ENCODE assay signal across 6 cellular contexts in the genomic region with DNA sequence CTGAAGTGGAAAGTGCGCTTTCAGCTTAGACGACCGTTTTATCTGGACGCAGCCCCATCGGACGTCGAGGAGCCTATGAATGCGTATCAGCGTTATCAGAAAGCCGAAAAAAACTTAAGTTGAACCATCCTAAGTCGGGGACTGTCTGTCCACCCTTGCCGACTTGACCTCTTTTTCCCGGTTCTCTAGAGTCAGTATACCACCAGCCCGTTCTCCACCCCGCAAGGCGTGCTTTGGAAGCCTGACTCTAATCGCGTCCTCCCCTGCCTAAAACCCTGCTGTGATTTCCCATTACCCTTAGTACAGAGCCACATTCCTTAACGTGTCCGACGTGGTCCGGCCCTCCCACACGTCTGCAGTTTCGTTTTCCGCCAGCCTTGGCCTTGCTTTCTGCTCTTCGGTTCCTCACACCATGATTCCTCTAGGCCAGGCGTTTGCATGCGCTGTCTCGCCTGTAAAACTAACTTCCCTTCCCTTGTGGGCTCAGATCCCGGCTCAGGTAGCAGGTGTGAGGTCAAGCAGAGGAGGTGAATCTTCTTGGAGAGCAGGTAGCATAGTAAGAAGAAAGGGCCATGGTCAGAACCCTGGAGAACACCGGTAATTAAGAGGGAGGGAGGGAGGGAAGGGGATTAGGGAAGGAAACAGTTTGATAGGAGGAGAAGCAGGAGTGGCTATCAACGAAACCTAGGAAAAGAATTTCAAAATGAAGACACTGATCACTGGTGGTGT. TPM values are rescaled to one million over a fixed set of nuclear protein-coding genes. Genes with fewer than 3 reads are reported as not detected.
DNase-seq lines count a peak whose midpoint lies in the region; ATAC-seq and TF ChIP-seq lines count a peak whose summit lies in the region.

No MANE protein-coding gene starts in this region.

- peak; percentile 60 for DNase-seq in fibroblast of pulmonary artery (ENCODE audit: low read depth)
- DNase-seq in NCI-H526 (lab: John Stamatoyannopoulos, UW): no peak

- no peaks in the 10 kb centered on the region for H3K9me3 ChIP-seq in subcutaneous abdominal adipose tissue (ENCODE audit: control insufficient read depth in 5 of 5, low read length in 5 of 5)

- H3K4me3 ChIP-seq in fibroblast of pulmonary artery (replicated peaks; ENCODE audit: low read depth, low read length): peak overlapping the region; percentile 87
- peak overlapping the region; percentile 92 to 96 (median 94) for H3K4me3 ChIP-seq in subcutaneous abdominal adipose tissue (ENCODE audit: low read depth in 1 of 5, low read length in 5 of 5)

- H3K4me1 ChIP-seq in subcutaneous abdominal adipose tissue (ENCODE audit: control insufficient read depth in 5 of 5, insufficient read depth in 5 of 5, low read length in 5 of 5): peaks cover 2 to 48% (median 34%) of the 10 kb centered on the region in 5 donors

- H3K36me3 ChIP-seq in subcutaneous abdominal adipose tissue (ENCODE audit: control insufficient read depth in 5 of 5, insufficient read depth in 5 of 5, low read length in 5 of 5): peaks cover 0 to 37% (median 36%) of the 10 kb centered on the region in 5 donors

- peak; percentile 26 for TF ChIP-seq POLR2A in GM19099 (IDR thresholded peaks at IDR 0.05; ENCODE audit: extremely low read depth, insufficient read length, low read depth)

- no peak for ATAC-seq in HG02938 (IDR thresholded peaks at IDR 0.05; ENCODE audit: unreplicated experiment)

- H3K27me3 ChIP-seq in subcutaneous abdominal adipose tissue (ENCODE audit: control insufficient read depth in 5 of 5, insufficient read depth in 4 of 5, low read length in 5 of 5): peaks cover 0 to 7% (median 4%) of the 10 kb centered on the region in 5 donors

- TF ChIP-seq CTCF in fibroblast of pulmonary artery (IDR thresholded peaks at IDR 0.05; ENCODE audit: low read length, missing control alignments): no peak

- H3K27ac ChIP-seq in subcutaneous abdominal adipose tissue (ENCODE audit: low read depth, low read length): peak overlapping the region; percentile 92

- H3K9ac ChIP-seq in subcutaneous abdominal adipose tissue (ENCODE audit: low read length in 5 of 5): peak overlapping the region; percentile 22 to 92 (median 86)

TF ChIP-seq in PFSK-1, 5 proteins besides CTCF, POLR2A, EP300 and RAD21:
- 0 out of 2 replicates have a peak, but pooled peaks have one; percentile 19 for TF ChIP-seq POLR2AphosphoS5 (IDR thresholded peaks at IDR 0.05; ENCODE audit: low read depth, low read length)
- no peak for TF ChIP-seq SIN3A (IDR thresholded peaks at IDR 0.05; ENCODE audit: borderline replicate concordance, insufficient read depth, low read length)
- no peak for TF ChIP-seq TAF1 (IDR thresholded peaks at IDR 0.05; ENCODE audit: borderline replicate concordance, insufficient read depth, low read length)
- TF ChIP-seq, protein P1, sequence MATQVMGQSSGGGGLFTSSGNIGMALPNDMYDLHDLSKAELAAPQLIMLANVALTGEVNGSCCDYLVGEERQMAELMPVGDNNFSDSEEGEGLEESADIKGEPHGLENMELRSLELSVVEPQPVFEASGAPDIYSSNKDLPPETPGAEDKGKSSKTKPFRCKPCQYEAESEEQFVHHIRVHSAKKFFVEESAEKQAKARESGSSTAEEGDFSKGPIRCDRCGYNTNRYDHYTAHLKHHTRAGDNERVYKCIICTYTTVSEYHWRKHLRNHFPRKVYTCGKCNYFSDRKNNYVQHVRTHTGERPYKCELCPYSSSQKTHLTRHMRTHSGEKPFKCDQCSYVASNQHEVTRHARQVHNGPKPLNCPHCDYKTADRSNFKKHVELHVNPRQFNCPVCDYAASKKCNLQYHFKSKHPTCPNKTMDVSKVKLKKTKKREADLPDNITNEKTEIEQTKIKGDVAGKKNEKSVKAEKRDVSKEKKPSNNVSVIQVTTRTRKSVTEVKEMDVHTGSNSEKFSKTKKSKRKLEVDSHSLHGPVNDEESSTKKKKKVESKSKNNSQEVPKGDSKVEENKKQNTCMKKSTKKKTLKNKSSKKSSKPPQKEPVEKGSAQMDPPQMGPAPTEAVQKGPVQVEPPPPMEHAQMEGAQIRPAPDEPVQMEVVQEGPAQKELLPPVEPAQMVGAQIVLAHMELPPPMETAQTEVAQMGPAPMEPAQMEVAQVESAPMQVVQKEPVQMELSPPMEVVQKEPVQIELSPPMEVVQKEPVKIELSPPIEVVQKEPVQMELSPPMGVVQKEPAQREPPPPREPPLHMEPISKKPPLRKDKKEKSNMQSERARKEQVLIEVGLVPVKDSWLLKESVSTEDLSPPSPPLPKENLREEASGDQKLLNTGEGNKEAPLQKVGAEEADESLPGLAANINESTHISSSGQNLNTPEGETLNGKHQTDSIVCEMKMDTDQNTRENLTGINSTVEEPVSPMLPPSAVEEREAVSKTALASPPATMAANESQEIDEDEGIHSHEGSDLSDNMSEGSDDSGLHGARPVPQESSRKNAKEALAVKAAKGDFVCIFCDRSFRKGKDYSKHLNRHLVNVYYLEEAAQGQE (IDR thresholded peaks at IDR 0.05; ENCODE audit: insufficient read depth in 1 of 2, low read depth in 2 of 2, low read length in 2 of 2): 0 out of 4 replicates have a peak, but pooled peaks of 1 of the 2 experiments have one; percentile 26
- no peak for TF ChIP-seq FOXP2 (optimal IDR thresholded peaks at IDR 0.05; ENCODE audit: borderline replicate concordance, extremely low read depth, extremely low read length, insufficient read depth)

RNA-seq across cellular contexts. Expression of gene ADPRS, which starts 0.9 kb away (rescaled TPM):
- 35.8 TPM for polyA plus RNA-seq in PFSK-1 (2012; ENCODE audit: insufficient read length, low read depth)

RNA-seq across cellular contexts. Expression of gene TEKT2, which starts 5.7 kb away (rescaled TPM):
- not detected for polyA plus RNA-seq in PFSK-1 (2012; ENCODE audit: insufficient read length, low read depth)

RNA-seq across cellular contexts. Expression of gene COL8A2, which starts 35.5 kb away (rescaled TPM):
- polyA plus RNA-seq in PFSK-1 (2012; ENCODE audit: insufficient read length, low read depth): not detected

RNA-seq across cellular contexts. Expression of gene TRAPPC3, which starts 59.7 kb away (rescaled TPM):
- polyA plus RNA-seq in PFSK-1 (2012; ENCODE audit: insufficient read length, low read depth): 160 TPM
